ENCODE assay signal across 15 cellular contexts in genomic region chr2:37784759-37785149, GRCh38.
"Had no signal": no experiment of that assay in that cellular context is flagged by ENCODE, and none has a peak within 500 bp of the region (broad histone marks: within the 10 kb centered on the region; RNA-seq: fewer than 3 reads in every experiment).

No MANE protein-coding gene starts in this region.

- H3K27ac ChIP-seq: gastrocnemius medialis, lower lobe of right lung, vagina had no signal

- ATAC-seq: gastrocnemius medialis, lower lobe of right lung had no signal

- H3K36me3 ChIP-seq: gastrocnemius medialis, lower lobe of right lung, thyroid gland, vagina had no signal

- H3K27me3 ChIP-seq: gastrocnemius medialis, thyroid gland, vagina had no signal

- H3K9me3 ChIP-seq: thyroid gland, vagina had no signal

- H3K4me3 ChIP-seq: gastrocnemius medialis, lower lobe of right lung, thyroid gland, vagina had no signal

- DNase-seq: activated B cell treated with CpG ODN at 0.5 μM for 24 hours; activated CD4-positive, alpha-beta memory T cell treated with anti-CD3 and anti-CD28 coated beads for 36 hours; activated CD4-positive, alpha-beta T cell treated with anti-CD3 and anti-CD28 coated beads for 4 hours; activated naive CD8-positive, alpha-beta T cell treated with anti-CD3 and anti-CD28 coated beads for 36 hours; activated T-cell treated with anti-CD3 and anti-CD28 coated beads for 4 hours; amniotic stem cell; effector CD4-positive, alpha-beta T cell; gastrocnemius medialis; head of caudate nucleus; lower lobe of right lung; nucleus accumbens; posterior cingulate gyrus; stimulated activated naive CD4-positive, alpha-beta T cell treated with Interleukin-2 at 50 U/mL for 16 hours; thyroid gland had no signal
